8 cellular contexts compared by ENCODE assay signal in genomic region chr9:6006968-6007769, GRCh38. TPM values are rescaled to one million over a fixed set of nuclear protein-coding genes. Genes with fewer than 3 reads are reported as not detected.
A peak's percentile ranks its signal among the peaks of the same experiment; 100 is the strongest.
DNase-seq lines count a peak whose midpoint lies in the region; ATAC-seq, FAIRE-seq and TF ChIP-seq lines count a peak whose summit lies in the region.

No MANE protein-coding gene starts in this region.

- H3K4me3 ChIP-seq in NT2/D1 (ENCODE audit: insufficient read length, low read depth) (peak overlapping the region; percentile 82), endodermal cell (ENCODE audit: low read length) (peak overlapping the region; percentile 91)

- peak; percentile 69 for ATAC-seq in GM21390 (IDR thresholded peaks at IDR 0.05; ENCODE audit: unreplicated experiment)

- H3K9ac ChIP-seq in NT2/D1 (ENCODE audit: insufficient read length, low read depth) (peak overlapping the region; percentile 85), endodermal cell (ENCODE audit: extremely low read depth, low read length, poor library complexity, severe bottlenecking) (peak overlapping the region; percentile 56)

- peak; percentile 69 for FAIRE-seq in HTR-8/SVneo (lab: Jason Lieb, UNC)

- H3K27ac ChIP-seq in endodermal cell (ENCODE audit: low read depth, low read length): peak overlapping the region; percentile 96

- H3K27me3 ChIP-seq in NT2/D1 (ENCODE audit: insufficient read depth, insufficient read length) (no peaks in the 10 kb centered on the region), endodermal cell (ENCODE audit: control insufficient read depth, insufficient read depth, low read length, poor library complexity, severe bottlenecking) (no peaks in the 10 kb centered on the region)

- DNase-seq in COR-L47 (lab: John Stamatoyannopoulos, UW) (peak; percentile 80), HTR-8/SVneo (ENCODE audit: insufficient read length, low spot score) (peak; percentile 77), NT2/D1 (ENCODE audit: low read depth, low spot score) (peak; percentile 86), endodermal cell (peak; percentile 98), midbrain (lab: John Stamatoyannopoulos, UW) (peak; percentile 34)
- peak; percentile 88 for DNase-seq in activated CD8-positive, alpha-beta memory T cell treated with anti-CD3 and anti-CD28 coated beads, Interleukin-2, amount 50 U/mL, for 24 hours (ENCODE audit: extremely low read depth)
- peak; percentile 85 to 93 for DNase-seq in stimulated activated CD8-positive, alpha-beta memory T cell treated with anti-CD3 and anti-CD28 coated beads, Interleukin-15, amount 100 ng/mL, for 4 hours (ENCODE audit: low read depth in 2 of 2)

- H3K9me3 ChIP-seq in NT2/D1 (ENCODE audit: insufficient read depth, low read length): no peaks in the 10 kb centered on the region
- H3K9me3 ChIP-seq in endodermal cell (ENCODE audit: control insufficient read depth, low read length): no peaks in the 10 kb centered on the region

- WGBS in endodermal cell (ENCODE audit: insufficient coverage in 1 of 2, insufficient read length in 1 of 2), 2 experiments: 0% methylated on average over 12 to 68 of the region's 68 CpGs

- H3K4me1 Mint-ChIP-seq in endodermal cell: peaks cover 10% of the 10 kb centered on the region

- H3K36me3 ChIP-seq in NT2/D1 (ENCODE audit: insufficient read depth, insufficient read length, low read length): peaks cover 19% of the 10 kb centered on the region
- peaks cover 30% of the 10 kb centered on the region for H3K36me3 ChIP-seq in endodermal cell (ENCODE audit: control insufficient read depth, insufficient read depth, low read length)

- no peaks in the 10 kb centered on the region for H3K27me3 Mint-ChIP-seq in endodermal cell (ENCODE audit: insufficient read depth)

- H3K4me1 ChIP-seq in NT2/D1 (ENCODE audit: insufficient read depth, insufficient read length) (no peaks in the 10 kb centered on the region), endodermal cell (ENCODE audit: control insufficient read depth, insufficient read depth, low read length) (no peaks in the 10 kb centered on the region)

- peaks cover 15% of the 10 kb centered on the region for H3K36me3 Mint-ChIP-seq in endodermal cell (ENCODE audit: low read depth)

- no peak for TF ChIP-seq CTCF in endodermal cell (conservative IDR thresholded peaks at IDR 0.05)

- H3K4me3 Mint-ChIP-seq in endodermal cell: peak overlapping the region; percentile 80

- peak overlapping the region; percentile 92 for H3K27ac Mint-ChIP-seq in endodermal cell

- H3K9me3 Mint-ChIP-seq in endodermal cell: no peaks in the 10 kb centered on the region

RNA-seq across cellular contexts. Expression of gene RANBP6, which starts 8.3 kb away (rescaled TPM):
- 10 to 100 TPM; 19.5 to 21.3 TPM for total RNA-seq in endodermal cell
- 34.7 TPM for polyA plus RNA-seq in endodermal cell (2013, experiment 1 of 2)
- 28.5 TPM for polyA plus RNA-seq in endodermal cell (2013, experiment 2 of 2)

Comparison
In these comparisons a context has a peak if more than half of its experiments do, and no peak if none do; other contexts are left out.
1. Peak in every context shown above with its lines: DNase-seq, ATAC-seq, H3K4me3 ChIP-seq and H3K27ac ChIP-seq.
2. DNase-seq: peak in every context shown above with its lines; median percentile 98 in endodermal cell; 89 in stimulated activated CD8-positive, alpha-beta memory T cell treated with anti-CD3 and anti-CD28 coated beads, Interleukin-15, amount 100 ng/mL, for 4 hours; 88 in activated CD8-positive, alpha-beta memory T cell treated with anti-CD3 and anti-CD28 coated beads, Interleukin-2, amount 50 U/mL, for 24 hours; 86 in NT2/D1; 80 in COR-L47; 77 in HTR-8/SVneo; 34 in midbrain.